In the genomic region with DNA sequence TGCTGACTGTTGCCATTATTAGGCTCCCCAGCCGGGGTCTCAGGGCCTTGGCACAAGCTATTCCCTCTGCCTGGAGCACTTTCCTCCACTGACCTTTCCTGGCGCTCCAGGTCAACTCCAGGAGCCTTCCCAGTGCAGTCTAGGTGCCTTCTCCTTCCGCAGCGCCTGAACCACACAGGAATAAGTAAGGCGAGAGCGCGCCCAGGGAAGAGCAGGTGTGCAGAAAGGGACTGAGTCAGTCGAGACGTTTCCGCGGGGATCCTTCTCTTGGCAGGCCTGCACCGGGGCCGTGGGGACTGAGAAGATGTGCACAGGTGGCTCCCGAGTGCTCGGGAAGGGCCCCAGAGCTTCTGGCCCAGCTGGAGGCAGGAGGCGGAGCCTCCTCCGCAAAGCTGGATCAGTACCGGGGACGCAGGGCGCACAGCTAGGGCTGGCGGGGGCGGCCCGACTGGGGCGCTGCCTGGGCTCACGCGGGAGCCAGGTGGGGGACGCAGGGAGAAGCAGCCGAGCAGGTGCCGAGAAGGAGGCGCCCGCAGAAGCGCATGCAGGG, we compare ENCODE assay signal across 8 cellular contexts. TPM values are rescaled to one million over a fixed set of nuclear protein-coding genes. Genes with fewer than 3 reads are reported as not detected.
DNase-seq lines count a peak whose midpoint lies in the region; ATAC-seq, FAIRE-seq and TF ChIP-seq lines count a peak whose summit lies in the region.

No MANE protein-coding gene starts in this region.

- no peak overlapping the region for H2AFZ ChIP-seq in endothelial cell of umbilical vein (ENCODE audit: low read depth, low read length)
- H2AFZ ChIP-seq in neuronal stem cell (ENCODE audit: low read length) = peak overlapping the region; percentile 96

- H4K8ac ChIP-seq in neuronal stem cell (ENCODE audit: low read depth, low read length) = no peak overlapping the region

- DNase-seq in GM12865 (ENCODE audit: low read depth) (no peak), endothelial cell of umbilical vein (ENCODE audit: low read depth, low spot score) (no peak), neuronal stem cell (ENCODE audit: low spot score) (no peak), SKM-1 (lab: John Stamatoyannopoulos, UW; ENCODE audit: unreplicated experiment) (no peak), amniotic stem cell (lab: John Stamatoyannopoulos, UW) (no peak), occipital lobe (lab: John Stamatoyannopoulos, UW) (no peak)

- H3K4me1 Mint-ChIP-seq in T-helper 1 cell treated with Interleukin-12 subunit alpha and Interleukin-12 subunit beta and Interleukin-4 antibody, amounts not matched to agents 30 μg/mL and 1 μg/mL, for 36 hours (ENCODE audit: low read depth) = peaks cover 4% of the 10 kb centered on the region

- H3K36me3 ChIP-seq in endothelial cell of umbilical vein (ENCODE audit: control insufficient read depth in 2 of 2, extremely low read depth in 1 of 2, insufficient read depth in 2 of 2, low read length in 2 of 2) (peaks cover 4 to 11% of the 10 kb centered on the region in 2 experiments), neuronal stem cell (replicated peaks in 1 of 2; ENCODE audit: control insufficient read depth in 2 of 2, insufficient read depth in 2 of 2, low read length in 2 of 2) (peaks cover 4 to 27% of the 10 kb centered on the region in 2 donors)

- peak overlapping the region; percentile 58 for H3K4me3 Mint-ChIP-seq in T-helper 1 cell treated with Interleukin-12 subunit alpha and Interleukin-12 subunit beta and Interleukin-4 antibody, amounts not matched to agents 30 μg/mL and 1 μg/mL, for 36 hours

- no peak overlapping the region for H3K27ac ChIP-seq in endothelial cell of umbilical vein (ENCODE audit: insufficient read depth, low read depth, low read length)
- H3K27ac ChIP-seq in neuronal stem cell (replicated peaks; ENCODE audit: low read length) = no peak overlapping the region

- H3K27me3 ChIP-seq in endothelial cell of umbilical vein (ENCODE audit: control insufficient read depth in 2 of 2, insufficient read depth in 2 of 2, low read length in 2 of 2) (peaks cover 7 to 12% of the 10 kb centered on the region in 2 experiments), neuronal stem cell (ENCODE audit: control insufficient read depth in 3 of 3, insufficient read depth in 3 of 3, low read depth in 1 of 3, low read length in 3 of 3) (peaks cover 24 to 51% (median 42%) of the 10 kb centered on the region in 3 experiments)

- H3K79me1 ChIP-seq in neuronal stem cell (ENCODE audit: low read depth, low read length) = no peaks in the 10 kb centered on the region

- peak overlapping the region; percentile 91 for H3K23ac ChIP-seq in neuronal stem cell (ENCODE audit: low read depth, low read length, poor library complexity)

- H3K36me3 Mint-ChIP-seq in T-helper 1 cell treated with Interleukin-12 subunit alpha and Interleukin-12 subunit beta and Interleukin-4 antibody, amounts not matched to agents 30 μg/mL and 1 μg/mL, for 36 hours (ENCODE audit: low read depth) = peaks cover 11% of the 10 kb centered on the region

- no peak overlapping the region for H3K27ac Mint-ChIP-seq in T-helper 1 cell treated with Interleukin-12 subunit alpha and Interleukin-12 subunit beta and Interleukin-4 antibody, amounts not matched to agents 30 μg/mL and 1 μg/mL, for 36 hours

- H2BK120ac ChIP-seq in neuronal stem cell (ENCODE audit: low read depth, low read length) = peak overlapping the region; percentile 30

- H3K79me2 ChIP-seq in endothelial cell of umbilical vein (ENCODE audit: control insufficient read depth, insufficient read depth, low read length) = no peaks in the 10 kb centered on the region

- intact Hi-C loops in endothelial cell of umbilical vein (cut with micrococcal nuclease) = loop anchor here (2.0 to 5.0 kb wide), 2 partner anchors 48 to 232 kb away; no protein-coding TSS in a partner anchor

- no peak overlapping the region for H4K91ac ChIP-seq in neuronal stem cell (ENCODE audit: low read depth, low read length, poor library complexity)

- BruUV-seq in endothelial cell of umbilical vein (replicated peaks; lab: Mats Ljungman, UMichigan) = no TSS peak

- dilution Hi-C loops in endothelial cell of umbilical vein (cut with MboI; ENCODE audit: extremely low pct_ligation_motif_present, low sequenced_read_pairs) = no loop called here

- TF ChIP-seq POLR2A in endothelial cell of umbilical vein (IDR thresholded peaks at IDR 0.05; ENCODE audit: low read depth, low read length) = no peak

- H2AK5ac ChIP-seq in neuronal stem cell (ENCODE audit: low read depth, low read length) = no peak overlapping the region

- CTCF ChIA-PET in endothelial cell of umbilical vein (lab: Charles Lee) = interaction anchor here (1.6 kb wide), 1 partner anchor 49 kb away, joined by 7 read pairs; no protein-coding TSS in a partner anchor

- peak overlapping the region; percentile 84 for H3K18ac ChIP-seq in neuronal stem cell (ENCODE audit: low read length)

- H3K9me3 ChIP-seq in endothelial cell of umbilical vein (replicated peaks; ENCODE audit: control insufficient read depth, insufficient read depth, low read length) (no peaks in the 10 kb centered on the region), neuronal stem cell (replicated peaks in 1 of 2; ENCODE audit: control insufficient read depth in 2 of 2, insufficient read depth in 1 of 2, low read depth in 1 of 2, low read length in 2 of 2) (no peaks in the 10 kb centered on the region)

- TF ChIP-seq CTCF in GM12865 (IDR thresholded peaks at IDR 0.05; ENCODE audit: insufficient read depth, low read depth, low read length, missing control alignments) (no peak), endothelial cell of umbilical vein (IDR thresholded peaks at IDR 0.05; ENCODE audit: extremely low read depth in 1 of 2, insufficient read depth in 1 of 2, low read depth in 1 of 2, low read length in 2 of 2) (no peak)

- H3K4me2 ChIP-seq in endothelial cell of umbilical vein (ENCODE audit: insufficient read depth, low read length) (peak overlapping the region; percentile 70), neuronal stem cell (ENCODE audit: insufficient read depth, low read length, poor library complexity, severe bottlenecking) (peak overlapping the region; percentile 86)

- ATAC-seq in HG02973 (IDR thresholded peaks at IDR 0.05; ENCODE audit: unreplicated experiment) = peak; percentile 20

- H3K4me3 ChIP-seq in GM12865 (ENCODE audit: low read depth, low read length) = peak overlapping the region; percentile 44; the same call in 1 of the 2 replicates
- peak overlapping the region in 2 of 3 experiments; percentile 17 to 50 for H3K4me3 ChIP-seq in endothelial cell of umbilical vein (replicated peaks in 1 of 3; ENCODE audit: insufficient read depth in 1 of 3, low read depth in 1 of 3, low read length in 3 of 3)
- peak overlapping the region in 1 of 2 donors; percentile 79 for H3K4me3 ChIP-seq in neuronal stem cell (ENCODE audit: low read length in 2 of 2)

- H2BK15ac ChIP-seq in neuronal stem cell (ENCODE audit: low read length) = no peak overlapping the region

- POLR2A ChIA-PET in endothelial cell of umbilical vein (lab: Charles Lee) = no interaction called here

- no peaks in the 10 kb centered on the region for H4K20me1 ChIP-seq in endothelial cell of umbilical vein (replicated peaks; ENCODE audit: control insufficient read depth, extremely low read depth, insufficient read depth, low read length)

- no peak overlapping the region for H2BK12ac ChIP-seq in neuronal stem cell (ENCODE audit: low read length)

- H3K27me3 Mint-ChIP-seq in T-helper 1 cell treated with Interleukin-12 subunit alpha and Interleukin-12 subunit beta and Interleukin-4 antibody, amounts not matched to agents 30 μg/mL and 1 μg/mL, for 36 hours (ENCODE audit: low read depth) = peaks cover 34% of the 10 kb centered on the region

- H3K4ac ChIP-seq in neuronal stem cell (ENCODE audit: low read length) = no peak overlapping the region

- FAIRE-seq in endothelial cell of umbilical vein (lab: Jason Lieb, UNC) = no peak

- no peak overlapping the region for H2BK5ac ChIP-seq in neuronal stem cell (ENCODE audit: low read length)

- no peaks in the 10 kb centered on the region for H3K9me1 ChIP-seq in endothelial cell of umbilical vein (replicated peaks; ENCODE audit: control insufficient read depth, extremely low read depth, insufficient read depth, low read length)

- H3K4me1 ChIP-seq in endothelial cell of umbilical vein (ENCODE audit: control insufficient read depth, extremely low read depth, insufficient read depth, low read length) (peaks cover 6% of the 10 kb centered on the region), neuronal stem cell (ENCODE audit: control insufficient read depth in 2 of 2, insufficient read depth in 1 of 2, low read depth in 1 of 2, low read length in 2 of 2) (no peaks in the 10 kb centered on the region)

- no peak overlapping the region for H3K9ac ChIP-seq in endothelial cell of umbilical vein (replicated peaks; ENCODE audit: extremely low read depth, insufficient read depth, low read length)
- no peak overlapping the region for H3K9ac ChIP-seq in neuronal stem cell (ENCODE audit: low read depth, low read length, poor library complexity)

- no peaks in the 10 kb centered on the region for H3K9me3 Mint-ChIP-seq in T-helper 1 cell treated with Interleukin-12 subunit alpha and Interleukin-12 subunit beta and Interleukin-4 antibody, amounts not matched to agents 30 μg/mL and 1 μg/mL, for 36 hours

- WGBS in neuronal stem cell (ENCODE audit: extremely low coverage in 2 of 2, insufficient read length in 2 of 2, insufficient replicate concordance in 1 of 2), 2 donors = no CpG with 5 or more reads among the region's 32 CpGs

- peak overlapping the region; percentile 94 for H3K14ac ChIP-seq in neuronal stem cell (ENCODE audit: low read length)

TF ChIP-seq in endothelial cell of umbilical vein, 7 proteins besides CTCF, POLR2A, EP300 and RAD21:
- TF ChIP-seq POLR2AphosphoS5 (IDR thresholded peaks at IDR 0.05; ENCODE audit: insufficient read depth, low read depth, low read length) = peak; percentile 7
- TF ChIP-seq FOS (IDR thresholded peaks at IDR 0.05; ENCODE audit: borderline replicate concordance, insufficient read depth, low read length) = no peak

RNA-seq across cellular contexts. Expression of gene BMP8A, which starts 0.8 kb away (rescaled TPM):
- total RNA-seq in endothelial cell of umbilical vein (0.44 TPM in 1 of 2 replicates, not detected in the other), occipital lobe (0.16 TPM)
- polyA plus RNA-seq in endothelial cell of umbilical vein = 0.16 and 0.25 TPM in 2 replicates
- 0.05 and 0.16 TPM in 2 replicates for polyA plus RNA-seq in endothelial cell of umbilical vein (2011; cell fraction: cytosol; rRNA removed)
- polyA plus RNA-seq in endothelial cell of umbilical vein (2011; cell fraction: nucleus; rRNA removed) = 0.22 and 0.35 TPM in 2 replicates
- polyA plus RNA-seq in endothelial cell of umbilical vein (2012) = not detected in 2 replicates
- 0.28 TPM in 1 of 2 replicates, not detected in the other for polyA minus RNA-seq in endothelial cell of umbilical vein
- not detected for polyA minus RNA-seq in endothelial cell of umbilical vein (2011; cell fraction: cytosol; rRNA and poly(A)+ RNA removed)
- polyA minus RNA-seq in endothelial cell of umbilical vein (2011; cell fraction: nucleus; rRNA and poly(A)+ RNA removed) = 0.67 TPM in 1 of 2 replicates, not detected in the other
- 0.03 TPM for polyA plus RNA-seq in neuronal stem cell (2013, experiment 1 of 2)
- 0.04 TPM for polyA plus RNA-seq in neuronal stem cell (2013, experiment 2 of 2)
